ENCODE assay signal across 12 cellular contexts in the genomic region with DNA sequence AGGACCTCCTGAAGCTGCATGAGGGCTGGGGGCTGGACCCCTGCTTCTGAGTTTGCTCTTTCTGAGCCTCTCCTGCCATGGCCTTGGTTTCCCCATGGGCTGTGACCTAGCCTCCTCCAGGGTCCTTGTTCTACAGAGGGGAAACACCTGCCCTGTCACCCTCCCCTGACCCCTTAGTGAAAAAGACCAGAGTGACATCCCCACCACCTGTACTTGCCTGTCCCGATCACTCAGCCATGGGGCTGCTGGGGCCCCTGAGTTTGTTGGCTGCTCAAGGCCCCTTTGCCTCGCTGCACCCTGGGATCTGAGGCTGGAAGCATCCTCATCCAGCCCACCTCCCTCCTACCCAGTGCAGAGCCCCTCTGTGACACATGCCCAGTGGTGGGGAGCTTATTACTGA. TPM values are rescaled to one million over a fixed set of nuclear protein-coding genes. Genes with fewer than 3 reads are reported as not detected.
DNase-seq lines count a peak whose midpoint lies in the region; ATAC-seq and TF ChIP-seq lines count a peak whose summit lies in the region.
"Had no signal": no experiment of that assay in that cellular context is flagged by ENCODE, and none has a peak within 500 bp of the region (broad histone marks: within the 10 kb centered on the region; RNA-seq: fewer than 3 reads in every experiment).

No MANE protein-coding gene starts in this region.

- DNase-seq in activated naive CD4-positive, alpha-beta T cell treated with anti-CD3 and anti-CD28 coated beads, Interleukin-2, amount 50 U/mL, for 16 hours = no peak
- DNase-seq in foreskin keratinocyte (no peak), type B pancreatic cell (ENCODE audit: extremely low spot score, unreplicated experiment) (no peak), HUDEP-2 (lab: John Stamatoyannopoulos, UW; ENCODE audit: unreplicated experiment in 76 of 76) (no peak), SJCRH30 (no peak), neural progenitor cell (ENCODE audit: low spot score) (no peak)
- DNase-seq: stimulated activated CD4-positive, alpha-beta T cell treated with anti-CD3 and anti-CD28 coated beads, Interleukin-4, amount 100 ng/mL, for 4 hours; thyroid gland had no signal

- no peaks in the 10 kb centered on the region for H3K36me3 ChIP-seq in OCI-LY3 (replicated peaks; ENCODE audit: low read depth, low read length)
- no peaks in the 10 kb centered on the region for H3K36me3 ChIP-seq in SJCRH30
- no peaks in the 10 kb centered on the region for H3K36me3 ChIP-seq in neural progenitor cell
- H3K36me3 ChIP-seq: thyroid gland had no signal

- no peak for ATAC-seq in foreskin keratinocyte

- H3K9ac ChIP-seq in OCI-LY3 (ENCODE audit: low read length) (no peak overlapping the region), neural progenitor cell (no peak overlapping the region)

- H3K9me3 ChIP-seq in OCI-LY3 (ENCODE audit: insufficient read depth, low read length) (no peaks in the 10 kb centered on the region), SJCRH30 (replicated peaks) (no peaks in the 10 kb centered on the region), neural progenitor cell (ENCODE audit: low read depth) (no peaks in the 10 kb centered on the region)
- H3K9me3 ChIP-seq: thyroid gland had no signal

- TF ChIP-seq CTCF in OCI-LY3 (IDR thresholded peaks at IDR 0.05; ENCODE audit: low read depth, low read length) (no peak), foreskin keratinocyte (conservative IDR thresholded peaks at IDR 0.05) (no peak), type B pancreatic cell (conservative IDR thresholded peaks at IDR 0.05) (no peak), neural progenitor cell (IDR thresholded peaks at IDR 0.05) (no peak)

- H3K4me1 ChIP-seq in OCI-LY3 (ENCODE audit: low read length) (peaks cover 46% of the 10 kb centered on the region), foreskin keratinocyte (peaks cover 3% of the 10 kb centered on the region), SJCRH30 (no peaks in the 10 kb centered on the region; the same call in 1 of the 2 replicates), neural progenitor cell (peaks cover 19% of the 10 kb centered on the region)

- no peaks in the 10 kb centered on the region for H3K27me3 ChIP-seq in OCI-LY3 (ENCODE audit: low read depth, low read length)
- H3K27me3 ChIP-seq in foreskin keratinocyte = no peaks in the 10 kb centered on the region
- no peaks in the 10 kb centered on the region for H3K27me3 ChIP-seq in SJCRH30
- H3K27me3 ChIP-seq in neural progenitor cell = peaks cover 38% of the 10 kb centered on the region
- H3K27me3 ChIP-seq: thyroid gland had no signal

- H3K9me3 Mint-ChIP-seq in activated naive CD4-positive, alpha-beta T cell treated with anti-CD3 and anti-CD28 coated beads, Interleukin-2, amount 50 U/mL, for 24 hours = no peaks in the 10 kb centered on the region
- H3K9me3 Mint-ChIP-seq in type B pancreatic cell = no peaks in the 10 kb centered on the region
- no peaks in the 10 kb centered on the region for H3K9me3 Mint-ChIP-seq in neural progenitor cell

- H2AFZ ChIP-seq in OCI-LY3 (ENCODE audit: low read depth, low read length) = no peak overlapping the region
- no peak overlapping the region for H2AFZ ChIP-seq in neural progenitor cell (replicated peaks)

- H3K27ac ChIP-seq in OCI-LY3 (ENCODE audit: low read length) (no peak overlapping the region), foreskin keratinocyte (peak overlapping the region; percentile 78), SJCRH30 (no peak overlapping the region), neural progenitor cell (no peak overlapping the region)
- H3K27ac ChIP-seq: thyroid gland had no signal

- H3K4me3 ChIP-seq in OCI-LY3 (ENCODE audit: low read length) (peak overlapping the region; percentile 74; the same call in 1 of the 2 replicates), SJCRH30 (no peak overlapping the region), neural progenitor cell (no peak overlapping the region)

- H3K27me3 Mint-ChIP-seq in activated naive CD4-positive, alpha-beta T cell treated with anti-CD3 and anti-CD28 coated beads, Interleukin-2, amount 50 U/mL, for 24 hours = no peaks in the 10 kb centered on the region
- peaks cover 41% of the 10 kb centered on the region for H3K27me3 Mint-ChIP-seq in type B pancreatic cell
- H3K27me3 Mint-ChIP-seq in neural progenitor cell (ENCODE audit: insufficient read depth, low read depth) = peaks cover 22% of the 10 kb centered on the region

- peak overlapping the region; percentile 64 for H3K4me2 ChIP-seq in OCI-LY3 (ENCODE audit: low read length)
- no peak overlapping the region for H3K4me2 ChIP-seq in neural progenitor cell

- peak overlapping the region; percentile 71 for H3K27ac Mint-ChIP-seq in activated naive CD4-positive, alpha-beta T cell treated with anti-CD3 and anti-CD28 coated beads, Interleukin-2, amount 50 U/mL, for 24 hours
- H3K27ac Mint-ChIP-seq in type B pancreatic cell (no peak overlapping the region), neural progenitor cell (no peak overlapping the region)

- H4K20me1 ChIP-seq in OCI-LY3 (ENCODE audit: insufficient read depth, low read length) (no peaks in the 10 kb centered on the region), neural progenitor cell (ENCODE audit: low read depth) (no peaks in the 10 kb centered on the region)

- H3K79me2 ChIP-seq in OCI-LY3 (ENCODE audit: low read length) (no peaks in the 10 kb centered on the region), neural progenitor cell (ENCODE audit: low read depth) (no peaks in the 10 kb centered on the region)

- no peaks in the 10 kb centered on the region for H3F3A ChIP-seq in neural progenitor cell (ENCODE audit: low read depth)

- H3K4me3 Mint-ChIP-seq in activated naive CD4-positive, alpha-beta T cell treated with anti-CD3 and anti-CD28 coated beads, Interleukin-2, amount 50 U/mL, for 24 hours = peak overlapping the region; percentile 73
- H3K4me3 Mint-ChIP-seq in type B pancreatic cell = peak overlapping the region; percentile 71
- no peak overlapping the region for H3K4me3 Mint-ChIP-seq in neural progenitor cell

- H3K4me1 Mint-ChIP-seq in activated naive CD4-positive, alpha-beta T cell treated with anti-CD3 and anti-CD28 coated beads, Interleukin-2, amount 50 U/mL, for 24 hours = peaks cover 66% of the 10 kb centered on the region
- peaks cover 20% of the 10 kb centered on the region for H3K4me1 Mint-ChIP-seq in type B pancreatic cell (ENCODE audit: unreplicated experiment)
- peaks cover 24% of the 10 kb centered on the region for H3K4me1 Mint-ChIP-seq in neural progenitor cell

- no peaks in the 10 kb centered on the region for H3K36me3 Mint-ChIP-seq in activated naive CD4-positive, alpha-beta T cell treated with anti-CD3 and anti-CD28 coated beads, Interleukin-2, amount 50 U/mL, for 24 hours
- H3K36me3 Mint-ChIP-seq in type B pancreatic cell = no peaks in the 10 kb centered on the region
- no peaks in the 10 kb centered on the region for H3K36me3 Mint-ChIP-seq in neural progenitor cell

RNA-seq across cellular contexts. Expression of a gene that starts 0.8 kb away (rescaled TPM):
- total RNA-seq in foreskin keratinocyte = 0.92 and 1.1 TPM in 2 replicates
- 0.44 and 0.45 TPM in 2 replicates for polyA plus RNA-seq in foreskin keratinocyte
- total RNA-seq in type B pancreatic cell (ENCODE audit: low replicate concordance) = 0.12 and 0.31 TPM in 2 replicates
- total RNA-seq in SJCRH30 (2014; rRNA removed; shearing (Covaris generic)) = not detected in 2 replicates
- 0.22 TPM in 1 of 2 replicates, not detected in the other for total RNA-seq in neural progenitor cell (ENCODE audit: low replicate concordance)

RNA-seq across cellular contexts. Expression of a gene that starts 13.1 kb away (rescaled TPM):
- total RNA-seq in foreskin keratinocyte = not detected in 2 replicates
- not detected in 2 replicates for polyA plus RNA-seq in foreskin keratinocyte
- not detected in 2 replicates for total RNA-seq in type B pancreatic cell (ENCODE audit: low replicate concordance)
- not detected in 2 replicates for total RNA-seq in SJCRH30 (2014; rRNA removed; shearing (Covaris generic))
- total RNA-seq in neural progenitor cell (ENCODE audit: low replicate concordance) = not detected in 2 replicates
- total RNA-seq: endothelial cell of umbilical vein, osteoblast had no signal
- polyA plus RNA-seq: endothelial cell of umbilical vein had no signal

RNA-seq across cellular contexts. Expression of a gene that starts 47.7 kb away (rescaled TPM):
- total RNA-seq in foreskin keratinocyte (30.0 and 30.6 TPM in 2 replicates), type B pancreatic cell (ENCODE audit: low replicate concordance) (21.8 and 24.9 TPM in 2 replicates), neural progenitor cell (ENCODE audit: low replicate concordance) (12.5 and 22.0 TPM in 2 replicates)
- polyA plus RNA-seq in foreskin keratinocyte = 8.6 and 9.0 TPM in 2 replicates
- total RNA-seq in SJCRH30 (2014; rRNA removed; shearing (Covaris generic)) = 13.9 and 14.0 TPM in 2 replicates
